1 cellular context compared by ENCODE assay signal in genomic region chr1:23368562-23369334, GRCh38.
TF ChIP-seq lines count a peak whose summit lies in the region.

No MANE protein-coding gene starts in this region.

TF ChIP-seq in K562, 482 proteins besides CTCF, POLR2A, EP300 and RAD21 (continued from another document and continues in another):
- TF ChIP-seq UBTF (IDR thresholded peaks at IDR 0.05; ENCODE audit: borderline replicate concordance in 1 of 2, low read depth in 2 of 2, low read length in 2 of 2) (peak; percentile 85 to 87; a peak in 3 of 4 replicates), NR2C1 (IDR thresholded peaks at IDR 0.05) (peak; percentile 44; the same call in 1 of the 2 replicates), NR2C1 (tag; IDR thresholded peaks at IDR 0.05) (peak; percentile 78), ZNF740 (CRISPR knock-in tag; IDR thresholded peaks at IDR 0.05) (peak; percentile 95), ZNF740 (tag; IDR thresholded peaks at IDR 0.05) (peak in 1 of 2 experiments; percentile 94; a peak in 2 of 4 replicates), ZNF232 (CRISPR knock-in tag; IDR thresholded peaks at IDR 0.05) (no peak), ZC3H8 (IDR thresholded peaks at IDR 0.05) (peak; percentile 40; the same call in 1 of the 2 replicates), BMI1 (IDR thresholded peaks at IDR 0.05; ENCODE audit: low read length) (no peak; the same call in 1 of the 2 replicates), GTF2E2 (tag; IDR thresholded peaks at IDR 0.05) (no peak; the same call in none of the 2 replicates), GABPB1 (CRISPR knock-in tag; IDR thresholded peaks at IDR 0.05) (no peak; the same call in 1 of the 2 replicates), SFPQ (IDR thresholded peaks at IDR 0.05; ENCODE audit: low read depth, low read length) (no peak), CHD2 (IDR thresholded peaks at IDR 0.05; ENCODE audit: low read depth, low read length) (peak; percentile 54), TCF3 (CRISPR knock-in tag; IDR thresholded peaks at IDR 0.05) (peak; percentile 51; the same call in 1 of the 2 replicates), MAFF (IDR thresholded peaks at IDR 0.05; ENCODE audit: low read length) (no peak), KLF16 (IDR thresholded peaks at IDR 0.05) (no peak), STAT5A (IDR thresholded peaks at IDR 0.05; ENCODE audit: borderline replicate concordance, low read length) (no peak; the same call in 1 of the 2 replicates), ZNF316 (IDR thresholded peaks at IDR 0.05) (peak; percentile 93), ZC3H4 (CRISPR knock-in tag; IDR thresholded peaks at IDR 0.05; ENCODE audit: borderline replicate concordance) (0 out of 2 replicates have a peak, but pooled peaks have one; percentile 64), ZNF511 (CRISPR knock-in tag; IDR thresholded peaks at IDR 0.05) (peak; percentile 88), GTF2F1 (IDR thresholded peaks at IDR 0.05; ENCODE audit: low read depth, low read length) (peak; percentile 55; the same call in 1 of the 2 replicates), ZNF589 (CRISPR knock-in tag; IDR thresholded peaks at IDR 0.05; ENCODE audit: low read depth) (no peak), THRB (CRISPR knock-in tag; conservative IDR thresholded peaks at IDR 0.05) (0 out of 2 replicates have a peak, but pooled peaks have one; percentile 41), NCOR1 (IDR thresholded peaks at IDR 0.05) (peak; percentile 59), EGR1 (conservative IDR thresholded peaks at IDR 0.05) (peak; percentile 96), RBM34 (IDR thresholded peaks at IDR 0.05; ENCODE audit: borderline replicate concordance, insufficient read depth, low read length) (no peak), HNRNPLL (IDR thresholded peaks at IDR 0.05; ENCODE audit: low read depth, low read length, poor library complexity, severe bottlenecking) (peak; percentile 73), NONO (IDR thresholded peaks at IDR 0.05; ENCODE audit: low read depth in 2 of 2, low read length in 1 of 2) (peak; percentile 31 to 52; a peak in 2 of 4 replicates), NCOA6 (IDR thresholded peaks at IDR 0.05) (no peak), ZNF224 (CRISPR knock-in tag; IDR thresholded peaks at IDR 0.05) (peak; percentile 61; the same call in 1 of the 2 replicates), DEAF1 (CRISPR knock-in tag; IDR thresholded peaks at IDR 0.05) (peak; percentile 64), JUND (IDR thresholded peaks at IDR 0.05; ENCODE audit: borderline replicate concordance, low read depth, low read length) (peak; percentile 73; the same call in 1 of the 2 replicates), JUND (tag; IDR thresholded peaks at IDR 0.05; ENCODE audit: borderline replicate concordance, low read depth, low read length) (no peak; the same call in 1 of the 3 replicates), TEAD4 (IDR thresholded peaks at IDR 0.05; ENCODE audit: low read length) (peak; percentile 5; the same call in 1 of the 2 replicates), TEAD4 (CRISPR knock-in tag; IDR thresholded peaks at IDR 0.05; ENCODE audit: borderline replicate concordance) (no peak), ZNF146 (CRISPR knock-in tag; IDR thresholded peaks at IDR 0.05; ENCODE audit: unreplicated experiment) (peak; percentile 19), ETS1 (conservative IDR thresholded peaks at IDR 0.05; ENCODE audit: control insufficient read depth, low read depth, low read length) (peak; percentile 99), BCOR (IDR thresholded peaks at IDR 0.05) (peak; percentile 44; the same call in 1 of the 2 replicates), ZNF766 (CRISPR knock-in tag; conservative IDR thresholded peaks at IDR 0.05) (peak; percentile 85; the same call in 1 of the 2 replicates), CHAMP1 (IDR thresholded peaks at IDR 0.05) (no peak), TRIM24 (IDR thresholded peaks at IDR 0.05) (peak in 1 of 2 experiments; percentile 38; a peak in 1 of 4 replicates), ATF3 (IDR thresholded peaks at IDR 0.05) (no peak), ATF3 (CRISPR knock-in tag; conservative IDR thresholded peaks at IDR 0.05) (peak; percentile 19; the same call in 1 of the 2 replicates), MAFK (IDR thresholded peaks at IDR 0.05; ENCODE audit: low read length) (no peak), HDAC1 (IDR thresholded peaks at IDR 0.05) (peak in 1 of 2 experiments; percentile 68; a peak in 1 of 4 replicates), MED1 (CRISPR knock-in tag; IDR thresholded peaks at IDR 0.05; ENCODE audit: borderline replicate concordance) (no peak), ZNF24 (IDR thresholded peaks at IDR 0.05) (no peak), ARNT (IDR thresholded peaks at IDR 0.05) (peak; percentile 74 to 85; a peak in 3 of 4 replicates), PHB (CRISPR knock-in tag; IDR thresholded peaks at IDR 0.05) (peak; percentile 28; the same call in 1 of the 2 replicates), FOXJ2 (tag; IDR thresholded peaks at IDR 0.05) (peak; percentile 58; the same call in 1 of the 2 replicates), SRF (CRISPR knock-in tag; IDR thresholded peaks at IDR 0.05) (peak in 1 of 2 experiments; percentile 50; a peak in 2 of 4 replicates), CTBP1 (IDR thresholded peaks at IDR 0.05; ENCODE audit: borderline replicate concordance) (peak; percentile 84), SAFB2 (IDR thresholded peaks at IDR 0.05; ENCODE audit: borderline replicate concordance, low read depth, low read length, severe bottlenecking) (no peak), CBFA2T3 (IDR thresholded peaks at IDR 0.05) (peak; percentile 56), ZSCAN29 (IDR thresholded peaks at IDR 0.05) (0 out of 2 replicates have a peak, but pooled peaks have one; percentile 19), ZNF3 (CRISPR knock-in tag; IDR thresholded peaks at IDR 0.05) (no peak), HOXB6 (CRISPR knock-in tag; IDR thresholded peaks at IDR 0.05; ENCODE audit: borderline replicate concordance) (no peak), CBX3 (IDR thresholded peaks at IDR 0.05; ENCODE audit: borderline replicate concordance in 1 of 2, low read length in 2 of 2) (peak in 1 of 2 experiments; percentile 66; a peak in 2 of 3 replicates), IFI16 (CRISPR knock-in tag; IDR thresholded peaks at IDR 0.05) (no peak), FOXK1 (CRISPR knock-in tag; IDR thresholded peaks at IDR 0.05; ENCODE audit: borderline replicate concordance) (peak; percentile 34; the same call in 1 of the 2 replicates), HCFC1 (IDR thresholded peaks at IDR 0.05; ENCODE audit: low read depth, low read length) (peak; percentile 97), STAG1 (CRISPR knock-in tag; IDR thresholded peaks at IDR 0.05; ENCODE audit: borderline replicate concordance) (0 out of 2 replicates have a peak, but pooled peaks have one; percentile 20)
